2 cellular contexts compared by ENCODE assay signal in genomic region chr1:240877605-240878004, GRCh38.
TF ChIP-seq lines count a peak whose summit lies in the region.

No MANE protein-coding gene starts in this region.

TF ChIP-seq in HepG2, 621 proteins besides CTCF, POLR2A, EP300 and RAD21:
- TF ChIP-seq FOXA3 (CRISPR knock-in tag; IDR thresholded peaks at IDR 0.05) = no peak
- TF ChIP-seq SP1 (IDR thresholded peaks at IDR 0.05) = no peak
- no peak for TF ChIP-seq SP1 (CRISPR knock-in tag; IDR thresholded peaks at IDR 0.05)
- 0 out of 2 replicates have a peak, but pooled peaks have one; percentile 34 for TF ChIP-seq MAFF (IDR thresholded peaks at IDR 0.05; ENCODE audit: low read depth, low read length)
- no peak for TF ChIP-seq ZNF468 (CRISPR knock-in tag; IDR thresholded peaks at IDR 0.05)
- no peak for TF ChIP-seq HINFP (CRISPR knock-in tag; IDR thresholded peaks at IDR 0.05; ENCODE audit: low read depth)
- TF ChIP-seq MAFK (conservative IDR thresholded peaks at IDR 0.05 in 1 of 2, IDR thresholded peaks at IDR 0.05 in 1 of 2; ENCODE audit: low read length in 2 of 2) = peak in 1 of 2 experiments; percentile 67; a peak in 2 of 4 replicates
- TF ChIP-seq ZNF557 (CRISPR knock-in tag; IDR thresholded peaks at IDR 0.05) = no peak
- no peak for TF ChIP-seq SOX6 (IDR thresholded peaks at IDR 0.05)
- no peak for TF ChIP-seq SOX6 (CRISPR knock-in tag; IDR thresholded peaks at IDR 0.05)
TF ChIP-seq in HepG2: peak in this region for 2.

TF ChIP-seq in IMR-90, 13 proteins besides CTCF, POLR2A, EP300 and RAD21:
- TF ChIP-seq MAFK (IDR thresholded peaks at IDR 0.05; ENCODE audit: low read depth, low read length) (peak; percentile 49; the same call in 1 of the 2 replicates), MXI1 (IDR thresholded peaks at IDR 0.05; ENCODE audit: borderline replicate concordance, low read depth, low read length) (no peak)
